In the genomic region with DNA sequence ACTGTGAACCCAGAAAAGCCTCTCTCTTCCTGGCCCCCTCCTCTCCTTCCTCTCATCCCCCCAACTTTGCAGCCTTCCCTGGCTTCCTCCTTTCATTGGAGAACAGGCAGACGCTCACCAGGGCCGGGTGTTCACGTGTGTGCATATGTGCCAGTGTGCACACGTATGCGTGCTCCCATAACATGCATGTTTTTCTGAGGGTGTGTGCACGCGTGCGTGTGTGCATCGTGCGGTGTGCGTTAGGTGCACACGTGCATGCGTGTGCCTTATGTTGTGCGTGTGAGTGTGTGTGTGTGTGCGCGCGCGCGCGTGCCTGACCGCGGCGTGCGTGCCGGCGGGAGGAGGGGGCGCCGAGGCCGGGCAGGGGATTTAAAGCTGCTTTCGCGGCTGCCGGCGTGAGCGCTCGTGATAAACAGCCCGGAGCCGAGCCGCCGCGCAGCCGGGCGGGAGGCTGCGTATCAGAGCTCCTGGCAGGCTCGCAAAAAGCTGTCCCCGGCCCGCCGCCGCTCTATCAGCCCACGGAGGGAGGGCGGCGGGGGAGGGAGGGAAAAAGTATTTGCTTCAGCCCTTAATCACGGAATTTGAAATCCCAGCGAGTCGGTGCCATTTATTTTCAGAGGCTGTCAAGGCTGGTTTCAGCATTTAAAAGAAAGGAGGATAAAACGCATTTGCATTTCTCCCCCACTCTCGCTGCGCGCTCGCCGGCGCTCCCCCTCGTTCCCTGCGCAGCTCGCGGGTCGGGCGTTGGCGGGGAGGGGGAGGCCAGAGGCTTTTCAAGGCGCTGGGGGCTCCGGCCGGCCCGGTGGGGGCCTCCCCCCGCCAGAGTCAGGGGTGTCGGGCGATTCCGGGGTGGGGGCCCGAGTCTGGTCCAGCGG, we compare ENCODE assay signal across 1 cellular context.
TF ChIP-seq lines count a peak whose summit lies in the region.

No MANE protein-coding gene starts in this region.

TF ChIP-seq in WTC11, 78 proteins besides CTCF, POLR2A, EP300 and RAD21 (continued from another document):
- TF ChIP-seq ZNF532 (CRISPR knock-in tag; IDR thresholded peaks at IDR 0.05; ENCODE audit: borderline replicate concordance) = no peak
- no peak for TF ChIP-seq ZNF423 (CRISPR knock-in tag; IDR thresholded peaks at IDR 0.05)
- TF ChIP-seq, protein P1, sequence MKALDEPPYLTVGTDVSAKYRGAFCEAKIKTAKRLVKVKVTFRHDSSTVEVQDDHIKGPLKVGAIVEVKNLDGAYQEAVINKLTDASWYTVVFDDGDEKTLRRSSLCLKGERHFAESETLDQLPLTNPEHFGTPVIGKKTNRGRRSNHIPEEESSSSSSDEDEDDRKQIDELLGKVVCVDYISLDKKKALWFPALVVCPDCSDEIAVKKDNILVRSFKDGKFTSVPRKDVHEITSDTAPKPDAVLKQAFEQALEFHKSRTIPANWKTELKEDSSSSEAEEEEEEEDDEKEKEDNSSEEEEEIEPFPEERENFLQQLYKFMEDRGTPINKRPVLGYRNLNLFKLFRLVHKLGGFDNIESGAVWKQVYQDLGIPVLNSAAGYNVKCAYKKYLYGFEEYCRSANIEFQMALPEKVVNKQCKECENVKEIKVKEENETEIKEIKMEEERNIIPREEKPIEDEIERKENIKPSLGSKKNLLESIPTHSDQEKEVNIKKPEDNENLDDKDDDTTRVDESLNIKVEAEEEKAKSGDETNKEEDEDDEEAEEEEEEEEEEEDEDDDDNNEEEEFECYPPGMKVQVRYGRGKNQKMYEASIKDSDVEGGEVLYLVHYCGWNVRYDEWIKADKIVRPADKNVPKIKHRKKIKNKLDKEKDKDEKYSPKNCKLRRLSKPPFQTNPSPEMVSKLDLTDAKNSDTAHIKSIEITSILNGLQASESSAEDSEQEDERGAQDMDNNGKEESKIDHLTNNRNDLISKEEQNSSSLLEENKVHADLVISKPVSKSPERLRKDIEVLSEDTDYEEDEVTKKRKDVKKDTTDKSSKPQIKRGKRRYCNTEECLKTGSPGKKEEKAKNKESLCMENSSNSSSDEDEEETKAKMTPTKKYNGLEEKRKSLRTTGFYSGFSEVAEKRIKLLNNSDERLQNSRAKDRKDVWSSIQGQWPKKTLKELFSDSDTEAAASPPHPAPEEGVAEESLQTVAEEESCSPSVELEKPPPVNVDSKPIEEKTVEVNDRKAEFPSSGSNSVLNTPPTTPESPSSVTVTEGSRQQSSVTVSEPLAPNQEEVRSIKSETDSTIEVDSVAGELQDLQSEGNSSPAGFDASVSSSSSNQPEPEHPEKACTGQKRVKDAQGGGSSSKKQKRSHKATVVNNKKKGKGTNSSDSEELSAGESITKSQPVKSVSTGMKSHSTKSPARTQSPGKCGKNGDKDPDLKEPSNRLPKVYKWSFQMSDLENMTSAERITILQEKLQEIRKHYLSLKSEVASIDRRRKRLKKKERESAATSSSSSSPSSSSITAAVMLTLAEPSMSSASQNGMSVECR (CRISPR knock-in tag; IDR thresholded peaks at IDR 0.05; ENCODE audit: borderline replicate concordance) = 0 out of 2 replicates have a peak, but pooled peaks have one; percentile 47
- no peak for TF ChIP-seq FOXJ3 (CRISPR knock-in tag; IDR thresholded peaks at IDR 0.05; ENCODE audit: borderline replicate concordance)
- TF ChIP-seq ATF2 (CRISPR knock-in tag; IDR thresholded peaks at IDR 0.05; ENCODE audit: borderline replicate concordance, low read depth) = no peak
- TF ChIP-seq FOXK1 (CRISPR knock-in tag; IDR thresholded peaks at IDR 0.05) = 0 out of 2 replicates have a peak, but pooled peaks have one; percentile 34
- TF ChIP-seq, protein P2, sequence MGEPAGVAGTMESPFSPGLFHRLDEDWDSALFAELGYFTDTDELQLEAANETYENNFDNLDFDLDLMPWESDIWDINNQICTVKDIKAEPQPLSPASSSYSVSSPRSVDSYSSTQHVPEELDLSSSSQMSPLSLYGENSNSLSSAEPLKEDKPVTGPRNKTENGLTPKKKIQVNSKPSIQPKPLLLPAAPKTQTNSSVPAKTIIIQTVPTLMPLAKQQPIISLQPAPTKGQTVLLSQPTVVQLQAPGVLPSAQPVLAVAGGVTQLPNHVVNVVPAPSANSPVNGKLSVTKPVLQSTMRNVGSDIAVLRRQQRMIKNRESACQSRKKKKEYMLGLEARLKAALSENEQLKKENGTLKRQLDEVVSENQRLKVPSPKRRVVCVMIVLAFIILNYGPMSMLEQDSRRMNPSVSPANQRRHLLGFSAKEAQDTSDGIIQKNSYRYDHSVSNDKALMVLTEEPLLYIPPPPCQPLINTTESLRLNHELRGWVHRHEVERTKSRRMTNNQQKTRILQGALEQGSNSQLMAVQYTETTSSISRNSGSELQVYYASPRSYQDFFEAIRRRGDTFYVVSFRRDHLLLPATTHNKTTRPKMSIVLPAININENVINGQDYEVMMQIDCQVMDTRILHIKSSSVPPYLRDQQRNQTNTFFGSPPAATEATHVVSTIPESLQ (CRISPR knock-in tag; IDR thresholded peaks at IDR 0.05) = no peak
- no peak for TF ChIP-seq NFE2L1 (CRISPR knock-in tag; IDR thresholded peaks at IDR 0.05)
- TF ChIP-seq ZNF396 (CRISPR knock-in tag; IDR thresholded peaks at IDR 0.05; ENCODE audit: borderline replicate concordance) = no peak
- no peak; the same call in 1 of the 2 replicates for TF ChIP-seq ZNF138 (CRISPR knock-in tag; conservative IDR thresholded peaks at IDR 0.05)
- no peak for TF ChIP-seq SOX15 (CRISPR knock-in tag; IDR thresholded peaks at IDR 0.05)
- no peak for TF ChIP-seq ZNF232 (CRISPR knock-in tag; IDR thresholded peaks at IDR 0.05)
